Comparison of ENCODE assay signal across 25 cellular contexts in genomic region chr1:71190843-71191242, GRCh38.
"Had no signal": no experiment of that assay in that cellular context is flagged by ENCODE, and none has a peak within 500 bp of the region (broad histone marks: within the 10 kb centered on the region; RNA-seq: fewer than 3 reads in every experiment).

No MANE protein-coding gene starts in this region.

- FAIRE-seq: small intestine had no signal

- DNase-seq: natural killer cell; occipital lobe; ovary; posterior cingulate gyrus; psoas muscle; right cardiac atrium; right lobe of liver; sigmoid colon; small intestine; stimulated activated CD4-positive, alpha-beta T cell treated with anti-CD3 and anti-CD28 coated beads, Interleukin-15, amount 100 ng/mL, for 24 hours; stimulated activated CD4-positive, alpha-beta T cell treated with anti-CD3 and anti-CD28 coated beads, Interleukin-2, amount 100 ng/mL, for 24 hours; stimulated activated CD4-positive, alpha-beta T cell treated with anti-CD3 and anti-CD28 coated beads, Interleukin-2, amount 100 ng/mL, for 48 hours; stimulated activated CD4-positive, alpha-beta T cell treated with anti-CD3 and anti-CD28 coated beads, Interleukin-4, amount 100 ng/mL, for 24 hours; stimulated activated naive B cell treated with anti-CD40 and anti-IgM and Interleukin-4, amounts not matched to agents 10 μg/mL and 1 μg/mL and 100 μg/mL, for 72 hours; stimulated activated naive CD4-positive, alpha-beta T cell treated with Interleukin-2 at 50 U/mL for 16 hours; stomach; thyroid gland; trophoblast cell; upper lobe of left lung; uterus had no signal

- H3K4me3 ChIP-seq: neural progenitor cell, ovary, psoas muscle, right lobe of liver, sigmoid colon, stomach, thoracic aorta, thyroid gland, tibial nerve, upper lobe of left lung, uterus had no signal

- H3K27ac ChIP-seq: neural progenitor cell, ovary, parathyroid adenoma, psoas muscle, right lobe of liver, sigmoid colon, stomach, thoracic aorta, thyroid gland, tibial nerve, upper lobe of left lung, uterus had no signal

- H3K27me3 ChIP-seq: neural progenitor cell, ovary, right lobe of liver, sigmoid colon, stomach, thyroid gland, tibial nerve, upper lobe of left lung, uterus had no signal

- H3K36me3 ChIP-seq: neural progenitor cell, ovary, right lobe of liver, sigmoid colon, stomach, thoracic aorta, thyroid gland, tibial nerve, upper lobe of left lung, uterus had no signal

- ATAC-seq: natural killer cell; psoas muscle; right cardiac atrium; right lobe of liver; stimulated activated effector memory CD8-positive, alpha-beta T cell treated with anti-CD3 and anti-CD28 coated beads, Interleukin-12 subunit alpha, Interleukin-12 subunit beta, amount 100 ng/mL, for 72 hours; stimulated activated naive B cell treated with anti-CD40 and anti-IgM and Interleukin-4, amounts not matched to agents 10 μg/mL and 1 μg/mL and 100 μg/mL, for 72 hours had no signal

- H3K9me3 ChIP-seq: ovary, psoas muscle, right lobe of liver, stomach, thoracic aorta, thyroid gland, tibial nerve, upper lobe of left lung, uterus had no signal

- H3K4me1 ChIP-seq: neural progenitor cell, parathyroid adenoma, psoas muscle, right lobe of liver, stomach, thyroid gland, tibial nerve, upper lobe of left lung, uterus had no signal
